In genomic region chr4:140255919-140256318, GRCh38 we compare ENCODE assay signal across 15 cellular contexts.
"Had no signal": no experiment of that assay in that cellular context is flagged by ENCODE, and none has a peak within 500 bp of the region (broad histone marks: within the 10 kb centered on the region; RNA-seq: fewer than 3 reads in every experiment).

No MANE protein-coding gene starts in this region.

- H3K4me1 ChIP-seq: colonic mucosa had no signal

- DNase-seq: activated CD4-positive, alpha-beta T cell treated with anti-CD3 and anti-CD28 coated beads, Interleukin-2, amount 50 U/mL, for 48 hours; activated CD8-positive, alpha-beta memory T cell treated with anti-CD3 and anti-CD28 coated beads, Interleukin-2, amount 10 ng/mL, durations not matched to agents 7 days and 5 days; activated gamma-delta T cell treated with Interleukin-2 at 50 U/mL for 16 hours; activated T-cell treated with anti-CD3 and anti-CD28 coated beads, Interleukin-2, amount 50 U/mL, for 24 hours; caudate nucleus; colonic mucosa; kidney; left ventricle myocardium inferior; ovary; stimulated activated CD4-positive, alpha-beta T cell treated with anti-CD3 and anti-CD28 coated beads, Interleukin-4, amount 100 ng/mL, for 4 hours; thyroid gland had no signal

- H3K27ac ChIP-seq: colonic mucosa, left ventricle myocardium inferior, thyroid gland had no signal

- H3K4me3 ChIP-seq: colonic mucosa, gastroesophageal sphincter, left ventricle myocardium inferior, ovary, thyroid gland had no signal

- H3K27ac Mint-ChIP-seq: activated CD8-positive, alpha-beta memory T cell treated with anti-CD3 and anti-CD28 coated beads, Interleukin-2, amount 10 ng/mL, durations not matched to agents 7 days and 5 days; activated T-cell treated with anti-CD3 and anti-CD28 coated beads, Interleukin-2, amount 50 U/mL, for 24 hours; memory B cell; T-helper 2 cell treated with Interferon-gamma antibody and Interleukin-4, amounts not matched to agents 5 μg/mL and 100 μg/mL, for 36 hours had no signal

- H3K4me3 Mint-ChIP-seq: activated CD8-positive, alpha-beta memory T cell treated with anti-CD3 and anti-CD28 coated beads, Interleukin-2, amount 10 ng/mL, durations not matched to agents 7 days and 5 days; activated T-cell treated with anti-CD3 and anti-CD28 coated beads, Interleukin-2, amount 50 U/mL, for 24 hours; memory B cell; neural crest cell; T-helper 2 cell treated with Interferon-gamma antibody and Interleukin-4, amounts not matched to agents 5 μg/mL and 100 μg/mL, for 36 hours had no signal

- ATAC-seq: activated CD8-positive, alpha-beta memory T cell treated with anti-CD3 and anti-CD28 coated beads, Interleukin-2, amount 10 ng/mL, durations not matched to agents 7 days and 5 days; gastroesophageal sphincter had no signal

- H3K36me3 ChIP-seq: colonic mucosa, gastroesophageal sphincter, left ventricle myocardium inferior, ovary, thyroid gland had no signal

- H3K27me3 ChIP-seq: colonic mucosa, gastroesophageal sphincter, ovary, thyroid gland had no signal

- H3K9me3 Mint-ChIP-seq: activated T-cell treated with anti-CD3 and anti-CD28 coated beads, Interleukin-2, amount 50 U/mL, for 24 hours; memory B cell; neural crest cell; T-helper 2 cell treated with Interferon-gamma antibody and Interleukin-4, amounts not matched to agents 5 μg/mL and 100 μg/mL, for 36 hours had no signal

- H3K36me3 Mint-ChIP-seq: activated CD8-positive, alpha-beta memory T cell treated with anti-CD3 and anti-CD28 coated beads, Interleukin-2, amount 10 ng/mL, durations not matched to agents 7 days and 5 days; memory B cell had no signal

- H3K9me3 ChIP-seq: colonic mucosa, gastroesophageal sphincter, left ventricle myocardium inferior, ovary, thyroid gland had no signal
